Comparison of ENCODE assay signal across 29 cellular contexts in genomic region chr7:47346378-47346914, GRCh38.
"Had no signal": no experiment of that assay in that cellular context is flagged by ENCODE, and none has a peak within 500 bp of the region (broad histone marks: within the 10 kb centered on the region; RNA-seq: fewer than 3 reads in every experiment).

No MANE protein-coding gene starts in this region.

- H3K27ac ChIP-seq: ascending aorta, body of pancreas, KMS-11, Peyer's patch, RWPE1, SJSA1 had no signal

- H3K4me1 ChIP-seq: ascending aorta, Peyer's patch, SJSA1 had no signal

- H3K9ac ChIP-seq: KMS-11 had no signal

- H3K4me3 ChIP-seq: ascending aorta, body of pancreas, MG63, Peyer's patch, SJSA1 had no signal

- H3K4me2 ChIP-seq: KMS-11 had no signal

- H3K4me1 Mint-ChIP-seq: activated naive CD8-positive, alpha-beta T cell treated with anti-CD3 and anti-CD28 coated beads, Interleukin-2, amount 50 U/mL, for 24 hours had no signal

- H3K27me3 Mint-ChIP-seq: activated naive CD8-positive, alpha-beta T cell treated with anti-CD3 and anti-CD28 coated beads, Interleukin-2, amount 50 U/mL, for 24 hours had no signal

- H3K4me3 Mint-ChIP-seq: activated CD8-positive, alpha-beta T cell treated with anti-CD3 and anti-CD28 coated beads, Interleukin-2, amount 10 ng/mL, durations not matched to agents 7 days and 5 days; activated naive CD8-positive, alpha-beta T cell treated with anti-CD3 and anti-CD28 coated beads, Interleukin-2, amount 50 U/mL, for 24 hours had no signal

- H3K9me3 Mint-ChIP-seq: activated naive CD4-positive, alpha-beta T cell treated with anti-CD3 and anti-CD28 coated beads, Interleukin-2, amount 50 U/mL, for 72 hours; activated naive CD8-positive, alpha-beta T cell treated with anti-CD3 and anti-CD28 coated beads, Interleukin-2, amount 50 U/mL, for 24 hours had no signal

- H3K27me3 ChIP-seq: ascending aorta, body of pancreas, MG63, Peyer's patch, SJSA1 had no signal

- DNase-seq: activated CD4-positive, alpha-beta T cell treated with anti-CD3 and anti-CD28 coated beads for 48 hours; activated CD4-positive, alpha-beta T cell treated with anti-CD3 and anti-CD28 coated beads, Interleukin-2, amount 50 U/mL, for 4 hours; activated CD8-positive, alpha-beta memory T cell treated with anti-CD3 and anti-CD28 coated beads, Interleukin-2, amount 50 U/mL, for 48 hours; activated CD8-positive, alpha-beta T cell treated with anti-CD3 and anti-CD28 coated beads, Interleukin-2, amount 10 ng/mL, durations not matched to agents 7 days and 5 days; activated naive CD8-positive, alpha-beta T cell treated with anti-CD3 and anti-CD28 coated beads, Interleukin-2, amount 50 U/mL, for 24 hours; activated T-cell treated with anti-CD3 and anti-CD28 coated beads, Interleukin-2, amount 50 U/mL, for 1 hour; amniotic stem cell; MG63; MV-4-11; NCI-H1092 treated with DMSO at 0.1 percent for 48 hours; NCI-H1417 treated with DMSO at 0.1 percent for 48 hours; NCI-H1694 treated with DMSO at 0.1 percent for 48 hours; NCI-H2029 treated with DMSO at 0.1 percent for 48 hours; NCI-H345; NCI-H510A; NCI-H69; NK-92 treated with Interleukin-12 subunit alpha and Interleukin-12 subunit beta, amount 100 ng/mL, for 24 hours; OCI-M1; SHP77; SW 1271 had no signal

- H3K27ac Mint-ChIP-seq: activated CD8-positive, alpha-beta T cell treated with anti-CD3 and anti-CD28 coated beads, Interleukin-2, amount 10 ng/mL, durations not matched to agents 7 days and 5 days; activated naive CD4-positive, alpha-beta T cell treated with anti-CD3 and anti-CD28 coated beads, Interleukin-2, amount 50 U/mL, for 72 hours; activated naive CD8-positive, alpha-beta T cell treated with anti-CD3 and anti-CD28 coated beads, Interleukin-2, amount 50 U/mL, for 24 hours had no signal

- H3K36me3 Mint-ChIP-seq: activated naive CD4-positive, alpha-beta T cell treated with anti-CD3 and anti-CD28 coated beads, Interleukin-2, amount 50 U/mL, for 72 hours had no signal

- ATAC-seq: activated CD4-positive, CD25-positive, alpha-beta regulatory T cell treated with anti-CD3 and anti-CD28 coated beads, Interleukin-2, amount 50 U/mL, for 24 hours; activated CD8-positive, alpha-beta T cell treated with anti-CD3 and anti-CD28 coated beads, Interleukin-2, amount 10 ng/mL, durations not matched to agents 7 days and 5 days; activated naive CD4-positive, alpha-beta T cell treated with anti-CD3 and anti-CD28 coated beads, Interleukin-2, amount 50 U/mL, for 72 hours; activated naive CD8-positive, alpha-beta T cell treated with anti-CD3 and anti-CD28 coated beads, Interleukin-2, amount 50 U/mL, for 24 hours; body of pancreas; SK-N-SH treated with all-trans-retinoic acid at 6 μM for 48 hours had no signal

- H3K9me3 ChIP-seq: ascending aorta, body of pancreas, MG63, Peyer's patch, SJSA1 had no signal
